Comparison of ENCODE assay signal across 13 cellular contexts in the genomic region with DNA sequence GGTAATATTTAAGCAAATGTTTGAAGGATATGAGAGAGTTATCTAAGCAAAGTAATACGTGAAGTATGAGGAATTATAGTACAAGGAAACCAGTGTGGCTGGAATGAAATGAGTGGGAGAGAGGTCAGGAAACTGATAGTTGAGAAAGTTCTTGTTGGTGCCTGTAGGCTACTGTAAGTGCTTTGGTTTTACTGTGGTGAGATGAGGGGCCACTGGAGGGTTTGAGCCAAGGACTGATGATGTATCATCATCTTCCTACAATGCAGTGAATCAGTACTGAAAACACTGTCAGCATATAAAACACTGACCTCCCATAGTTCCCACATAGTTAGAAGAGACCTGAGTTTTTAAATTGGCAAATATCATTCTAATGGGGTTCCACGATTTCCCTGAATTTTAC.
DNase-seq lines count a peak whose midpoint lies in the region; ATAC-seq, FAIRE-seq and TF ChIP-seq lines count a peak whose summit lies in the region.
"Had no signal": no experiment of that assay in that cellular context is flagged by ENCODE, and none has a peak within 500 bp of the region (broad histone marks: within the 10 kb centered on the region; RNA-seq: fewer than 3 reads in every experiment).

No MANE protein-coding gene starts in this region.

- peak overlapping the region; percentile 40 for H3K4me2 ChIP-seq in mammary epithelial cell (ENCODE audit: insufficient read depth, low read depth, low read length)

- no TSS peak for BruUV-seq in mammary epithelial cell (replicated peaks; lab: Mats Ljungman, UMichigan)

- H3K4me1 ChIP-seq in mammary epithelial cell (ENCODE audit: insufficient read depth, low read length), result peaks cover 19% of the 10 kb centered on the region
- no peaks in the 10 kb centered on the region for H3K4me1 ChIP-seq in breast epithelium
- H3K4me1 ChIP-seq in foreskin keratinocyte, result peaks cover 13% of the 10 kb centered on the region
- H3K4me1 ChIP-seq in suprapubic skin, result no peaks in the 10 kb centered on the region
- H3K4me1 ChIP-seq in kidney (ENCODE audit: control insufficient read depth in 1 of 2, insufficient read depth in 1 of 2, low read depth in 1 of 2, low read length in 2 of 2), result no peaks in the 10 kb centered on the region

- peaks cover 2% of the 10 kb centered on the region for H3K9me3 Mint-ChIP-seq in activated naive CD8-positive, alpha-beta T cell treated with anti-CD3 and anti-CD28 coated beads for 36 hours
- peaks cover 14% of the 10 kb centered on the region for H3K9me3 Mint-ChIP-seq in activated CD4-positive, alpha-beta memory T cell treated with anti-CD3 and anti-CD28 coated beads for 36 hours

- H3K27ac Mint-ChIP-seq in activated naive CD8-positive, alpha-beta T cell treated with anti-CD3 and anti-CD28 coated beads for 36 hours, result no peak overlapping the region
- no peak overlapping the region for H3K27ac Mint-ChIP-seq in activated CD4-positive, alpha-beta memory T cell treated with anti-CD3 and anti-CD28 coated beads for 36 hours

- no peaks in the 10 kb centered on the region for H3K4me1 Mint-ChIP-seq in activated naive CD8-positive, alpha-beta T cell treated with anti-CD3 and anti-CD28 coated beads for 36 hours
- no peaks in the 10 kb centered on the region for H3K4me1 Mint-ChIP-seq in activated CD4-positive, alpha-beta memory T cell treated with anti-CD3 and anti-CD28 coated beads for 36 hours (ENCODE audit: low read depth)

- H2AFZ ChIP-seq in mammary epithelial cell (ENCODE audit: low read depth, low read length), result no peak overlapping the region

- no peaks in the 10 kb centered on the region for H3K79me2 ChIP-seq in mammary epithelial cell (ENCODE audit: insufficient read depth, low read length)

- H3K27me3 ChIP-seq in mammary epithelial cell (ENCODE audit: insufficient read depth, low read length), result no peaks in the 10 kb centered on the region
- H3K27me3 ChIP-seq in breast epithelium, result no peaks in the 10 kb centered on the region
- peaks cover 15% of the 10 kb centered on the region for H3K27me3 ChIP-seq in foreskin keratinocyte
- H3K27me3 ChIP-seq in suprapubic skin, result no peaks in the 10 kb centered on the region

- H3K36me3 Mint-ChIP-seq in activated naive CD8-positive, alpha-beta T cell treated with anti-CD3 and anti-CD28 coated beads for 36 hours, result no peaks in the 10 kb centered on the region
- no peaks in the 10 kb centered on the region for H3K36me3 Mint-ChIP-seq in activated CD4-positive, alpha-beta memory T cell treated with anti-CD3 and anti-CD28 coated beads for 36 hours

- H3K4me3 ChIP-seq in mammary epithelial cell (replicated peaks in 1 of 3; ENCODE audit: insufficient read depth in 1 of 3, low read depth in 2 of 3, low read length in 3 of 3), result no peak overlapping the region
- H3K4me3 ChIP-seq in breast epithelium, result no peak overlapping the region
- H3K4me3 ChIP-seq in suprapubic skin, result no peak overlapping the region
- no peak overlapping the region for H3K4me3 ChIP-seq in kidney (ENCODE audit: low read length in 2 of 2)

- no peak for FAIRE-seq in kidney (lab: Jason Lieb, UNC)

- no peak overlapping the region for H3K9ac ChIP-seq in mammary epithelial cell (ENCODE audit: insufficient read depth, low read length)
- H3K9ac ChIP-seq in kidney (ENCODE audit: low read length in 2 of 2), result no peak overlapping the region

- H3K4me3 Mint-ChIP-seq in activated naive CD8-positive, alpha-beta T cell treated with anti-CD3 and anti-CD28 coated beads for 36 hours, result no peak overlapping the region
- no peak overlapping the region for H3K4me3 Mint-ChIP-seq in activated CD4-positive, alpha-beta memory T cell treated with anti-CD3 and anti-CD28 coated beads for 36 hours

- TF ChIP-seq POLR2A in breast epithelium (IDR thresholded peaks at IDR 0.05), result no peak
- no peak for TF ChIP-seq POLR2A in suprapubic skin (IDR thresholded peaks at IDR 0.05)

- POLR2A ChIA-PET in activated CD4-positive, alpha-beta memory T cell treated with anti-CD3 and anti-CD28 coated beads for 36 hours (lab: Charles Lee), result no interaction called here

- in situ Hi-C loops in mammary epithelial cell (cut with MboI; ENCODE audit: low sequenced_read_pairs in 2 of 2), result no loop called here

- H3K27me3 Mint-ChIP-seq in activated naive CD8-positive, alpha-beta T cell treated with anti-CD3 and anti-CD28 coated beads for 36 hours, result no peaks in the 10 kb centered on the region
- no peaks in the 10 kb centered on the region for H3K27me3 Mint-ChIP-seq in activated CD4-positive, alpha-beta memory T cell treated with anti-CD3 and anti-CD28 coated beads for 36 hours

- H4K20me1 ChIP-seq in mammary epithelial cell (ENCODE audit: insufficient read depth, low read length), result no peaks in the 10 kb centered on the region

- ATAC-seq in foreskin keratinocyte, result peak; percentile 83

- intact Hi-C loops in mammary epithelial cell (cut with micrococcal nuclease) (no loop called here), breast epithelium (cut with DNase I; ENCODE audit: low total_unique reads) (loop anchor here (5.0 kb wide), 1 partner anchor 241 kb away; no protein-coding TSS in a partner anchor), kidney (cut with DNase I) (no loop called here)
- intact Hi-C loops in activated CD4-positive, alpha-beta memory T cell treated with anti-CD3 and anti-CD28 coated beads for 36 hours (cut with micrococcal nuclease), result no loop called here

- H3K36me3 ChIP-seq in mammary epithelial cell (ENCODE audit: insufficient read depth, low read length), result no peaks in the 10 kb centered on the region
- H3K36me3 ChIP-seq in breast epithelium, result no peaks in the 10 kb centered on the region
- H3K36me3 ChIP-seq in suprapubic skin, result no peaks in the 10 kb centered on the region
- no peaks in the 10 kb centered on the region for H3K36me3 ChIP-seq in kidney (ENCODE audit: control insufficient read depth in 1 of 2, insufficient read depth in 2 of 2, low read length in 2 of 2)

- no peak for TF ChIP-seq EP300 in suprapubic skin (IDR thresholded peaks at IDR 0.05)

- no peak for TF ChIP-seq CTCF in mammary epithelial cell (conservative IDR thresholded peaks at IDR 0.05 in 1 of 2, IDR thresholded peaks at IDR 0.05 in 1 of 2; ENCODE audit: extremely low read depth in 1 of 2, insufficient read depth in 1 of 2, low read depth in 1 of 2, low read length in 2 of 2)
- no peak for TF ChIP-seq CTCF in breast epithelium (IDR thresholded peaks at IDR 0.05)
- TF ChIP-seq CTCF in foreskin keratinocyte (conservative IDR thresholded peaks at IDR 0.05), result no peak
- TF ChIP-seq CTCF in suprapubic skin (IDR thresholded peaks at IDR 0.05), result no peak
- TF ChIP-seq CTCF in kidney (IDR thresholded peaks at IDR 0.05; ENCODE audit: borderline replicate concordance, extremely low read depth, insufficient read depth), result no peak

- 25% methylated on average over 2 of the region's 2 CpGs for WGBS in mammary epithelial cell (ENCODE audit: low coverage, missing lambda C conversion rate)
- WGBS in suprapubic skin, result 89% methylated on average over 2 of the region's 2 CpGs

- CTCF ChIA-PET in mammary epithelial cell (lab: Charles Lee; ENCODE audit: low non-redundant PET), result no interaction called here
- CTCF ChIA-PET in activated CD4-positive, alpha-beta memory T cell treated with anti-CD3 and anti-CD28 coated beads for 36 hours (lab: Charles Lee), result no interaction called here

- no peak overlapping the region for H3K27ac ChIP-seq in mammary epithelial cell (ENCODE audit: insufficient read depth, low read depth, low read length)
- H3K27ac ChIP-seq in breast epithelium, result no peak overlapping the region
- H3K27ac ChIP-seq in foreskin keratinocyte, result no peak overlapping the region
- H3K27ac ChIP-seq in suprapubic skin, result no peak overlapping the region
- H3K27ac ChIP-seq in kidney (ENCODE audit: low read depth in 2 of 2, low read length in 2 of 2), result no peak overlapping the region
- H3K27ac ChIP-seq: 22Rv1 had no signal

- dilution Hi-C loops in mammary epithelial cell (cut with HindIII; ENCODE audit: low sequenced_read_pairs), result no loop called here

- DNase-seq in mammary epithelial cell (peak; percentile 93), breast epithelium (ENCODE audit: low spot score in 2 of 2) (no peak), amniotic epithelial cell (ENCODE audit: low read depth) (peak; percentile 98), foreskin keratinocyte (peak; percentile 71 to 86), suprapubic skin (ENCODE audit: low spot score in 2 of 2) (no peak), kidney (no peak)
- no peak for DNase-seq in activated naive CD8-positive, alpha-beta T cell treated with anti-CD3 and anti-CD28 coated beads for 36 hours
- no peak for DNase-seq in activated CD4-positive, alpha-beta memory T cell treated with anti-CD3 and anti-CD28 coated beads for 36 hours
- DNase-seq: activated CD4-positive, alpha-beta T cell treated with anti-CD3 and anti-CD28 coated beads, Interleukin-2, amount 50 U/mL, for 1 hour; aorta; effector CD8-positive, alpha-beta T cell; T-helper 2 cell had no signal

- no peaks in the 10 kb centered on the region for H3K9me3 ChIP-seq in mammary epithelial cell (replicated peaks; ENCODE audit: insufficient read depth, low read length)
- H3K9me3 ChIP-seq in breast epithelium, result peaks cover 4 to 11% of the 10 kb centered on the region in 2 donors
- peaks cover 4% of the 10 kb centered on the region for H3K9me3 ChIP-seq in suprapubic skin
- H3K9me3 ChIP-seq in kidney (ENCODE audit: control insufficient read depth in 1 of 2, low read length in 2 of 2), result no peaks in the 10 kb centered on the region

Comparison
In these comparisons a context has a peak if more than half of its experiments do, and no peak if none do; other contexts are left out.
1. DNase-seq: peak in mammary epithelial cell (single experiment), amniotic epithelial cell (single experiment) and foreskin keratinocyte (2 of 2); none in breast epithelium (0 of 2), suprapubic skin (0 of 2), kidney (single experiment), activated naive CD8-positive, alpha-beta T cell treated with anti-CD3 and anti-CD28 coated beads for 36 hours (single experiment) and activated CD4-positive, alpha-beta memory T cell treated with anti-CD3 and anti-CD28 coated beads for 36 hours (single experiment).